12 cellular contexts compared by ENCODE assay signal in the genomic region with DNA sequence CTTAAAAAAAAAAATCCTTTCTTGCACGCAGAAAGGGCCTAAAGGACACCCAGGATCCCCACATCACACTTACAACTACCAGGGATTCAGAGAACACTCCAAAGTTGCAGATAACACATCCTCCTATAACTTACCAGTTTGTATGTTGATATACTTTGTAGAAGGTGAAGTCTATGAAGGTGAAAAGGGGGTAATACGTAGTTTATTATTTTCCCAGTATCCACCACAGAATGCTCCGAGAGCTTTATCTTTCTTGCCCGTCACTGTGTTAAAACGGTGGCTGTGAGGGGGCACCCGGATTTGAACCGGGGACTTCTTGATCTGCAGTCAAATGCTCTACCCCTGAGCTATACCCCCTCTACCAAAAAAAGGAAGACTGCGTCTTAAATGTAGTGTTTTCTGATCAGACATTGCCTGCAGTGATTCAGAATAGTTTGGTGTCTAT. TPM values are rescaled to one million over a fixed set of nuclear protein-coding genes. Genes with fewer than 3 reads are reported as not detected.
DNase-seq lines count a peak whose midpoint lies in the region; ATAC-seq and TF ChIP-seq lines count a peak whose summit lies in the region.
"Had no signal": no experiment of that assay in that cellular context is flagged by ENCODE, and none has a peak within 500 bp of the region (broad histone marks: within the 10 kb centered on the region; RNA-seq: fewer than 3 reads in every experiment).

No MANE protein-coding gene starts in this region.

- H4K20me1 ChIP-seq in OCI-LY7 (ENCODE audit: insufficient read depth, low read length), result no peaks in the 10 kb centered on the region

- no peaks in the 10 kb centered on the region for H3K9me2 ChIP-seq in OCI-LY7 (ENCODE audit: insufficient read depth, low read length)

- peak; percentile 17 for DNase-seq in NCI-H1105 treated with DMSO at 0.1 percent for 48 hours (lab: John Stamatoyannopoulos, UW)
- no peak for DNase-seq in NCI-H1105 (lab: John Stamatoyannopoulos, UW)
- DNase-seq in GM10248 (ENCODE audit: extremely low spot score), result peak; percentile 12
- DNase-seq in OCI-LY7 (ENCODE audit: low spot score), result peak; percentile 25
- peak; percentile 22 for DNase-seq in fibroblast of peridontal ligament (ENCODE audit: extremely low read depth)
- DNase-seq in SK-N-DZ (ENCODE audit: low spot score), result no peak
- DNase-seq in globus pallidus (ENCODE audit: low spot score), result no peak
- DNase-seq: caudate nucleus; left ventricle myocardium superior; NCI-H2029 treated with DMSO at 0.1 percent for 48 hours; stimulated activated CD4-positive, alpha-beta T cell treated with anti-CD3 and anti-CD28 coated beads, Interleukin-4, amount 100 ng/mL, for 1 hour had no signal

- H3K36me3 Mint-ChIP-seq in stimulated activated memory B cell treated with anti-CD40 and anti-IgM and Interleukin-4, amounts not matched to agents 10 μg/mL and 1 μg/mL and 100 μg/mL, for 72 hours, result no peaks in the 10 kb centered on the region

- peaks cover 3% of the 10 kb centered on the region for H3K9me3 Mint-ChIP-seq in stimulated activated memory B cell treated with anti-CD40 and anti-IgM and Interleukin-4, amounts not matched to agents 10 μg/mL and 1 μg/mL and 100 μg/mL, for 72 hours

- no peak for TF ChIP-seq CTCF in GM10248 (IDR thresholded peaks at IDR 0.05; ENCODE audit: control extremely low read depth, extremely low read depth, low read depth, missing control alignments)
- no peak for TF ChIP-seq CTCF in OCI-LY7 (conservative IDR thresholded peaks at IDR 0.05; ENCODE audit: low read length)

- H3K9me3 ChIP-seq in OCI-LY7 (ENCODE audit: low read length), result no peaks in the 10 kb centered on the region

- no peak overlapping the region for H3K4me2 ChIP-seq in OCI-LY7 (ENCODE audit: low read length)

- BruUV-seq in OCI-LY7 (replicated peaks; lab: Mats Ljungman, UMichigan), result no TSS peak

- no peak for ATAC-seq in stimulated activated memory B cell treated with anti-CD40 and anti-IgM and Interleukin-4, amounts not matched to agents 10 μg/mL and 1 μg/mL and 100 μg/mL, for 72 hours
- ATAC-seq: left ventricle myocardium superior had no signal

- intact Hi-C loops in OCI-LY7 (cut with micrococcal nuclease; ENCODE audit: unreplicated experiment), result no loop called here

- peaks cover 43% of the 10 kb centered on the region for H3K4me1 Mint-ChIP-seq in stimulated activated memory B cell treated with anti-CD40 and anti-IgM and Interleukin-4, amounts not matched to agents 10 μg/mL and 1 μg/mL and 100 μg/mL, for 72 hours

- no peak overlapping the region for H3K4me3 ChIP-seq in OCI-LY7 (ENCODE audit: low read depth, low read length, poor library complexity, severe bottlenecking)

- H3K79me2 ChIP-seq in OCI-LY7 (ENCODE audit: insufficient read depth, low read depth, low read length), result no peaks in the 10 kb centered on the region

- no peak overlapping the region for H2AFZ ChIP-seq in OCI-LY7 (ENCODE audit: low read length)

- POLR2A ChIA-PET in GM10248 (lab: Yijun Ruan, JAX) (no interaction called here), OCI-LY7 (lab: Charles Lee) (no interaction called here)

- H3K36me3 ChIP-seq in OCI-LY7 (ENCODE audit: insufficient read depth, low read length), result no peaks in the 10 kb centered on the region

- H3K27me3 Mint-ChIP-seq in stimulated activated memory B cell treated with anti-CD40 and anti-IgM and Interleukin-4, amounts not matched to agents 10 μg/mL and 1 μg/mL and 100 μg/mL, for 72 hours, result no peaks in the 10 kb centered on the region

- H3K4me3 Mint-ChIP-seq in stimulated activated memory B cell treated with anti-CD40 and anti-IgM and Interleukin-4, amounts not matched to agents 10 μg/mL and 1 μg/mL and 100 μg/mL, for 72 hours, result no peak overlapping the region

- H3K4me1 ChIP-seq in OCI-LY7 (ENCODE audit: insufficient read depth, low read length, poor library complexity, severe bottlenecking), result peaks cover 37% of the 10 kb centered on the region

- CTCF ChIA-PET in GM10248 (lab: Yijun Ruan, JAX), result interaction anchor here (1.1 kb wide), 1 partner anchor 14 kb away, joined by 3 read pairs; no protein-coding TSS in a partner anchor
- CTCF ChIA-PET in OCI-LY7 (lab: Charles Lee; ENCODE audit: unreplicated experiment), result no interaction called here

- no peak overlapping the region for H3K27ac ChIP-seq in OCI-LY7 (ENCODE audit: low read depth, low read length, poor library complexity, severe bottlenecking)

- no peak overlapping the region for H3K27ac Mint-ChIP-seq in stimulated activated memory B cell treated with anti-CD40 and anti-IgM and Interleukin-4, amounts not matched to agents 10 μg/mL and 1 μg/mL and 100 μg/mL, for 72 hours

RNA-seq across cellular contexts. Expression of a gene that starts 7.9 kb away (rescaled TPM):
- 1,289 and 1,881 TPM in 2 replicates for total RNA-seq in OCI-LY7 (2014; rRNA removed; shearing (Covaris generic))
- total RNA-seq in OCI-LY7 (2022), result 1,611 and 1,766 TPM in 2 replicates
- polyA plus RNA-seq in SK-N-DZ (2014; cell fraction: cytosol; rRNA removed), result 2,846 and 2,901 TPM in 2 replicates
- 2,361 and 2,387 TPM in 2 replicates for polyA plus RNA-seq in SK-N-DZ (2014; cell fraction: nucleus; rRNA removed)

RNA-seq across cellular contexts. Expression of a gene that starts 8.4 kb away (rescaled TPM):
- 44.3 and 48.6 TPM in 2 replicates for total RNA-seq in OCI-LY7 (2014; rRNA removed; shearing (Covaris generic))
- total RNA-seq in OCI-LY7 (2022), result 101 and 110 TPM in 2 replicates
- 33.0 and 37.4 TPM in 2 replicates for polyA plus RNA-seq in SK-N-DZ (2014; cell fraction: cytosol; rRNA removed)
- 15.7 and 18.3 TPM in 2 replicates for polyA plus RNA-seq in SK-N-DZ (2014; cell fraction: nucleus; rRNA removed)

RNA-seq across cellular contexts. Expression of a gene that starts 36.3 kb away (rescaled TPM):
- 22.2 and 25.4 TPM in 2 replicates for total RNA-seq in OCI-LY7 (2014; rRNA removed; shearing (Covaris generic))
- 26.8 and 30.8 TPM in 2 replicates for total RNA-seq in OCI-LY7 (2022)
- 8.9 and 12.0 TPM in 2 replicates for polyA plus RNA-seq in SK-N-DZ (2014; cell fraction: cytosol; rRNA removed)
- polyA plus RNA-seq in SK-N-DZ (2014; cell fraction: nucleus; rRNA removed), result 39.8 and 54.9 TPM in 2 replicates

Comparison
In these comparisons a context has a peak if more than half of its experiments do, and no peak if none do; other contexts are left out.
1. DNase-seq: peak in NCI-H1105 treated with DMSO at 0.1 percent for 48 hours (single experiment), GM10248 (single experiment), OCI-LY7 (single experiment) and fibroblast of peridontal ligament (single experiment); none in NCI-H1105 (single experiment), SK-N-DZ (single experiment) and globus pallidus (single experiment).